ENCODE assay signal across 11 cellular contexts in the genomic region with DNA sequence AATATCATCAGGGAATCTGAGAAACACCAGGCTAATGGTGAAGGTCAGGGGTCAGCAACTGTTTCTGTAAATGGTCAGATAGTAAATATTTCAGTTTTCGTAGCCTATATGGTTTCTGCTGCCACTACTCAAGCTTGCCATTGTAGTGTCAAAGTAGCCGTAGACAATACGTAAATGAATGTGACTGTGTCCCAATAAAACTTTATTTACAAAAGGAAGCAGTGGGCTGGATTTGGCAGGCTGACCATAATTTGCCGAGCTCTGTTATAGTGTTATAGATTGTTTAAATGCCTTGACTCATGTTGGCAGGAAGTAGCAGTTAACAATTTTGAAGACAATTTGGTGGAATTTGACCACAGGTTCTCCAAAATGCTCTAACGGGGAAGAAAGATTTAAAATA.
DNase-seq lines count a peak whose midpoint lies in the region; ATAC-seq, FAIRE-seq and TF ChIP-seq lines count a peak whose summit lies in the region.
"Had no signal": no experiment of that assay in that cellular context is flagged by ENCODE, and none has a peak within 500 bp of the region (broad histone marks: within the 10 kb centered on the region; RNA-seq: fewer than 3 reads in every experiment).

No MANE protein-coding gene starts in this region.

- H3F3A ChIP-seq in GM23338 (replicated peaks; ENCODE audit: low read depth): no peaks in the 10 kb centered on the region

- DNase-seq in activated T-cell treated with anti-CD3 and anti-CD28 coated beads, Interleukin-2, amount 50 U/mL, for 24 hours: no peak
- DNase-seq in activated T-cell treated with anti-CD3 and anti-CD28 coated beads, Interleukin-2, amount 50 U/mL, for 4 hours: no peak
- DNase-seq in RWPE2 (ENCODE audit: low spot score) (no peak), fibroblast of peridontal ligament (ENCODE audit: extremely low read depth) (peak; percentile 70), GM23338 (ENCODE audit: low spot score) (no peak), kidney (no peak)
- no peak for DNase-seq in stimulated activated effector memory CD8-positive, alpha-beta T cell treated with anti-CD3 and anti-CD28 coated beads, Interleukin-12 subunit alpha, Interleukin-12 subunit beta, amount 100 ng/mL, for 72 hours (ENCODE audit: low spot score in 2 of 2)
- no peak for DNase-seq in stimulated activated CD8-positive, alpha-beta memory T cell treated with anti-CD3 and anti-CD28 coated beads, Interleukin-4, amount 100 ng/mL, for 48 hours
- DNase-seq: activated CD8-positive, alpha-beta memory T cell treated with anti-CD3 and anti-CD28 coated beads, Interleukin-2, amount 10 ng/mL, durations not matched to agents 7 days and 5 days; NCI-H1436 had no signal

- no peak overlapping the region for H3K9ac ChIP-seq in kidney (ENCODE audit: low read length in 2 of 2)

- TF ChIP-seq CTCF in RWPE2 (IDR thresholded peaks at IDR 0.05; ENCODE audit: poor library complexity, severe bottlenecking): no peak
- no peak for TF ChIP-seq CTCF in GM23338 (conservative IDR thresholded peaks at IDR 0.05; ENCODE audit: low read depth in 2 of 2)
- no peak for TF ChIP-seq CTCF in kidney (IDR thresholded peaks at IDR 0.05; ENCODE audit: borderline replicate concordance, extremely low read depth, insufficient read depth)

- H3K4me2 ChIP-seq in GM23338: no peak overlapping the region

- FAIRE-seq in kidney (lab: Jason Lieb, UNC): no peak

- ATAC-seq in activated T-cell treated with anti-CD3 and anti-CD28 coated beads, Interleukin-2, amount 50 U/mL, for 4 hours: no peak
- ATAC-seq in RWPE2 (ENCODE audit: low read depth): 0 out of 3 replicates have a peak, but pooled peaks have one; percentile 36
- no peak for ATAC-seq in stimulated activated effector memory CD8-positive, alpha-beta T cell treated with anti-CD3 and anti-CD28 coated beads, Interleukin-12 subunit alpha, Interleukin-12 subunit beta, amount 100 ng/mL, for 72 hours
- ATAC-seq in GM23338: no peak
- ATAC-seq: activated CD8-positive, alpha-beta memory T cell treated with anti-CD3 and anti-CD28 coated beads, Interleukin-2, amount 10 ng/mL, durations not matched to agents 7 days and 5 days had no signal

- H3K79me2 ChIP-seq in GM23338 (replicated peaks; ENCODE audit: insufficient read depth): no peaks in the 10 kb centered on the region

- no peaks in the 10 kb centered on the region for H4K20me1 ChIP-seq in GM23338 (replicated peaks; ENCODE audit: insufficient read depth)

- H3K4me1 ChIP-seq in RWPE2 (ENCODE audit: insufficient read depth, poor library complexity, severe bottlenecking) (peaks cover 19% of the 10 kb centered on the region), GM23338 (ENCODE audit: insufficient read depth) (peaks cover 27% of the 10 kb centered on the region), kidney (ENCODE audit: control insufficient read depth in 1 of 2, insufficient read depth in 1 of 2, low read depth in 1 of 2, low read length in 2 of 2) (peaks cover 0 to 3% of the 10 kb centered on the region in 2 donors)

- no peak overlapping the region for H2AFZ ChIP-seq in GM23338

- peak overlapping the region; percentile 87 for H3K27ac Mint-ChIP-seq in activated T-cell treated with anti-CD3 and anti-CD28 coated beads, Interleukin-2, amount 50 U/mL, for 24 hours
- peak overlapping the region; percentile 45 for H3K27ac Mint-ChIP-seq in stimulated activated effector memory CD8-positive, alpha-beta T cell treated with anti-CD3 and anti-CD28 coated beads, Interleukin-12 subunit alpha, Interleukin-12 subunit beta, amount 100 ng/mL, for 72 hours
- H3K27ac Mint-ChIP-seq in GM23338: no peak overlapping the region
- H3K27ac Mint-ChIP-seq: activated CD8-positive, alpha-beta memory T cell treated with anti-CD3 and anti-CD28 coated beads, Interleukin-2, amount 10 ng/mL, durations not matched to agents 7 days and 5 days had no signal

- H3K9me2 ChIP-seq in GM23338 (ENCODE audit: insufficient read depth): no peaks in the 10 kb centered on the region

- peaks cover 79% of the 10 kb centered on the region for H3K36me3 ChIP-seq in RWPE2 (ENCODE audit: low read depth)
- no peaks in the 10 kb centered on the region for H3K36me3 ChIP-seq in GM23338 (ENCODE audit: insufficient read depth)
- H3K36me3 ChIP-seq in kidney (ENCODE audit: control insufficient read depth in 1 of 2, insufficient read depth in 2 of 2, low read length in 2 of 2): peaks cover 2 to 16% of the 10 kb centered on the region in 2 donors

- no peaks in the 10 kb centered on the region for H3K9me3 Mint-ChIP-seq in activated T-cell treated with anti-CD3 and anti-CD28 coated beads, Interleukin-2, amount 50 U/mL, for 24 hours
- no peaks in the 10 kb centered on the region for H3K9me3 Mint-ChIP-seq in activated T-cell treated with anti-CD3 and anti-CD28 coated beads, Interleukin-2, amount 50 U/mL, for 4 hours
- H3K9me3 Mint-ChIP-seq in stimulated activated effector memory CD8-positive, alpha-beta T cell treated with anti-CD3 and anti-CD28 coated beads, Interleukin-12 subunit alpha, Interleukin-12 subunit beta, amount 100 ng/mL, for 72 hours: no peaks in the 10 kb centered on the region
- no peaks in the 10 kb centered on the region for H3K9me3 Mint-ChIP-seq in GM23338

- H3K4me3 Mint-ChIP-seq in activated T-cell treated with anti-CD3 and anti-CD28 coated beads, Interleukin-2, amount 50 U/mL, for 24 hours: no peak overlapping the region
- H3K4me3 Mint-ChIP-seq in activated T-cell treated with anti-CD3 and anti-CD28 coated beads, Interleukin-2, amount 50 U/mL, for 4 hours: no peak overlapping the region
- H3K4me3 Mint-ChIP-seq in stimulated activated effector memory CD8-positive, alpha-beta T cell treated with anti-CD3 and anti-CD28 coated beads, Interleukin-12 subunit alpha, Interleukin-12 subunit beta, amount 100 ng/mL, for 72 hours: no peak overlapping the region
- no peak overlapping the region for H3K4me3 Mint-ChIP-seq in GM23338
- H3K4me3 Mint-ChIP-seq: activated CD8-positive, alpha-beta memory T cell treated with anti-CD3 and anti-CD28 coated beads, Interleukin-2, amount 10 ng/mL, durations not matched to agents 7 days and 5 days had no signal

- H3K36me3 Mint-ChIP-seq in activated T-cell treated with anti-CD3 and anti-CD28 coated beads, Interleukin-2, amount 50 U/mL, for 24 hours (ENCODE audit: low read depth): peaks cover 99% of the 10 kb centered on the region
- peaks cover 76% of the 10 kb centered on the region for H3K36me3 Mint-ChIP-seq in activated T-cell treated with anti-CD3 and anti-CD28 coated beads, Interleukin-2, amount 50 U/mL, for 4 hours (ENCODE audit: insufficient read depth)
- H3K36me3 Mint-ChIP-seq in stimulated activated effector memory CD8-positive, alpha-beta T cell treated with anti-CD3 and anti-CD28 coated beads, Interleukin-12 subunit alpha, Interleukin-12 subunit beta, amount 100 ng/mL, for 72 hours: peaks cover 98% of the 10 kb centered on the region
- peaks cover 9% of the 10 kb centered on the region; the same call in 2 of the 3 replicates for H3K36me3 Mint-ChIP-seq in GM23338 (ENCODE audit: low read depth)

- peak overlapping the region; percentile 32 for H3K27ac ChIP-seq in RWPE2 (ENCODE audit: poor library complexity, severe bottlenecking)
- H3K27ac ChIP-seq in GM23338 (ENCODE audit: low read depth): no peak overlapping the region
- no peak overlapping the region for H3K27ac ChIP-seq in kidney (ENCODE audit: low read depth in 2 of 2, low read length in 2 of 2)

- H3K9me3 ChIP-seq in RWPE2 (ENCODE audit: severe bottlenecking) (no peaks in the 10 kb centered on the region), kidney (ENCODE audit: control insufficient read depth in 1 of 2, low read length in 2 of 2) (no peaks in the 10 kb centered on the region)

- H3K4me3 ChIP-seq in RWPE2 (ENCODE audit: severe bottlenecking) (no peak overlapping the region), GM23338 (no peak overlapping the region), kidney (ENCODE audit: low read length in 2 of 2) (no peak overlapping the region)
- H3K4me3 ChIP-seq: coronary artery had no signal

- peaks cover 97% of the 10 kb centered on the region for H3K4me1 Mint-ChIP-seq in activated T-cell treated with anti-CD3 and anti-CD28 coated beads, Interleukin-2, amount 50 U/mL, for 24 hours (ENCODE audit: low read depth)
- H3K4me1 Mint-ChIP-seq in activated T-cell treated with anti-CD3 and anti-CD28 coated beads, Interleukin-2, amount 50 U/mL, for 4 hours (ENCODE audit: low read depth): peaks cover 91% of the 10 kb centered on the region
- H3K4me1 Mint-ChIP-seq in stimulated activated effector memory CD8-positive, alpha-beta T cell treated with anti-CD3 and anti-CD28 coated beads, Interleukin-12 subunit alpha, Interleukin-12 subunit beta, amount 100 ng/mL, for 72 hours: peaks cover 57% of the 10 kb centered on the region
- peaks cover 42% of the 10 kb centered on the region for H3K4me1 Mint-ChIP-seq in GM23338

- intact Hi-C loops in kidney (cut with DNase I): no loop called here

- H3K27me3 Mint-ChIP-seq in activated T-cell treated with anti-CD3 and anti-CD28 coated beads, Interleukin-2, amount 50 U/mL, for 24 hours: no peaks in the 10 kb centered on the region
- H3K27me3 Mint-ChIP-seq in activated T-cell treated with anti-CD3 and anti-CD28 coated beads, Interleukin-2, amount 50 U/mL, for 4 hours (ENCODE audit: low read depth): no peaks in the 10 kb centered on the region
- H3K27me3 Mint-ChIP-seq in GM23338 (ENCODE audit: insufficient read depth, low read depth, poor library complexity): peaks cover 7% of the 10 kb centered on the region
- H3K27me3 Mint-ChIP-seq: activated CD8-positive, alpha-beta memory T cell treated with anti-CD3 and anti-CD28 coated beads, Interleukin-2, amount 10 ng/mL, durations not matched to agents 7 days and 5 days had no signal

- H3K27me3 ChIP-seq in RWPE2 (ENCODE audit: insufficient read depth, poor library complexity, severe bottlenecking) (no peaks in the 10 kb centered on the region), GM23338 (ENCODE audit: insufficient read depth) (no peaks in the 10 kb centered on the region)

TF ChIP-seq in GM23338, 12 proteins besides CTCF, POLR2A, EP300 and RAD21 (continues in another document):
- no peak for TF ChIP-seq EZH2 (IDR thresholded peaks at IDR 0.05; ENCODE audit: low read depth, unreplicated experiment)
- no peak for TF ChIP-seq ZNF114 (CRISPR knock-in tag; IDR thresholded peaks at IDR 0.05)
- TF ChIP-seq EZH2phosphoT487 (IDR thresholded peaks at IDR 0.05; ENCODE audit: unreplicated experiment): no peak
